31 cellular contexts compared by ENCODE assay signal in the genomic region with DNA sequence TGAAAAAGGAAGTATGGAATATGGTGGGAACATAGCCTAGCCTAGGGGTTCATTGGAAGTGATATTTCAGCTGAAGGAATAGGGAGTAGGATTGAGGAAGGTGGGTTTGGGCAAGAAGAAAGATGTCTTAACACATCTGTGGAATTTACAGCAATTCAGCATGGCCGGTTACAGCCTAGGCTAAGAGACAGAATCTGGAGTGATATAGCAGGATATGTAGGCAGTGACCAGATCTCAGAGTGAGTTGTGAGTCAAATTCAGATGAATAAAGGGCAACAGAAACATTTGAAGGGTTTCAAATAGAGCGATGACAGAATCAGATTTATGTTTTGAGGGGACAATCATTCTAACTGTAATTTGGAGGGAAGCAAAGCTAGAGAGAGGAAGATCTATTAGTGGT.
"Had no signal": no experiment of that assay in that cellular context is flagged by ENCODE, and none has a peak within 500 bp of the region (broad histone marks: within the 10 kb centered on the region; RNA-seq: fewer than 3 reads in every experiment).

No MANE protein-coding gene starts in this region.

- H3K4me1 ChIP-seq: colonic mucosa, neural progenitor cell, parathyroid adenoma, psoas muscle, uterus had no signal

- H3K9ac ChIP-seq: neural progenitor cell, parathyroid adenoma had no signal

- H3K4me1 Mint-ChIP-seq: neural progenitor cell had no signal

- ATAC-seq: activated naive CD4-positive, alpha-beta T cell treated with anti-CD3 and anti-CD28 coated beads, Interleukin-2, amount 50 U/mL, for 72 hours; activated T-cell treated with anti-CD3 and anti-CD28 coated beads, Interleukin-2, amount 50 U/mL, for 72 hours; effector memory CD8-positive, alpha-beta T cell; left colon; naive thymus-derived CD8-positive, alpha-beta T cell; psoas muscle had no signal

- H3K36me3 ChIP-seq: cardiac muscle cell, colonic mucosa, neural progenitor cell, sigmoid colon, thoracic aorta, uterus had no signal

- H3K27ac ChIP-seq: cardiac muscle cell, colonic mucosa, neural progenitor cell, parathyroid adenoma, psoas muscle, VCaP had no signal

- H3K36me3 Mint-ChIP-seq: activated naive CD4-positive, alpha-beta T cell treated with anti-CD3 and anti-CD28 coated beads, Interleukin-2, amount 50 U/mL, for 72 hours; brain; naive thymus-derived CD8-positive, alpha-beta T cell; neural progenitor cell; type B pancreatic cell had no signal

- H2AFZ ChIP-seq: neural progenitor cell, parathyroid adenoma had no signal

- H3K27me3 Mint-ChIP-seq: brain had no signal

- DNase-seq: activated CD4-positive, alpha-beta T cell treated with anti-CD3 and anti-CD28 coated beads for 4 hours; activated CD4-positive, alpha-beta T cell treated with anti-CD3 and anti-CD28 coated beads, Interleukin-2, amount 50 U/mL, for 4 hours; activated naive CD4-positive, alpha-beta T cell; activated T-cell treated with anti-CD3 and anti-CD28 coated beads for 4 hours; activated T-cell treated with anti-CD3 and anti-CD28 coated beads, Interleukin-2, amount 50 U/mL, for 72 hours; aorta; cerebellar nuclear complex; colonic mucosa; effector memory CD8-positive, alpha-beta T cell; head of caudate nucleus; hippocampal formation; left colon; mammary epithelial cell; naive thymus-derived CD8-positive, alpha-beta T cell; occipital lobe; psoas muscle; sigmoid colon; small intestine; stimulated activated CD4-positive, alpha-beta T cell treated with anti-CD3 and anti-CD28 coated beads, Interleukin-1b, Interleukin-23, amount 100 ng/mL, for 48 hours; stimulated activated naive CD4-positive, alpha-beta T cell treated with Interleukin-2 at 50 U/mL for 16 hours; T-helper 9 cell; uterus had no signal

- H3K27ac Mint-ChIP-seq: activated naive CD4-positive, alpha-beta T cell treated with anti-CD3 and anti-CD28 coated beads, Interleukin-2, amount 50 U/mL, for 72 hours; activated T-cell treated with anti-CD3 and anti-CD28 coated beads, Interleukin-2, amount 50 U/mL, for 72 hours; brain; effector memory CD8-positive, alpha-beta T cell; naive thymus-derived CD8-positive, alpha-beta T cell; neural progenitor cell; T-helper 1 cell treated with Interleukin-12 subunit alpha and Interleukin-12 subunit beta and Interleukin-4 antibody, amounts not matched to agents 30 μg/mL and 1 μg/mL, for 36 hours; type B pancreatic cell had no signal

- H3K9me3 Mint-ChIP-seq: activated naive CD4-positive, alpha-beta T cell treated with anti-CD3 and anti-CD28 coated beads, Interleukin-2, amount 50 U/mL, for 72 hours; activated T-cell treated with anti-CD3 and anti-CD28 coated beads, Interleukin-2, amount 50 U/mL, for 72 hours; brain; effector memory CD8-positive, alpha-beta T cell; naive thymus-derived CD8-positive, alpha-beta T cell; neural progenitor cell; T-helper 1 cell treated with Interleukin-12 subunit alpha and Interleukin-12 subunit beta and Interleukin-4 antibody, amounts not matched to agents 30 μg/mL and 1 μg/mL, for 36 hours; type B pancreatic cell had no signal

- H3K79me2 ChIP-seq: parathyroid adenoma had no signal

- H3K4me3 Mint-ChIP-seq: activated T-cell treated with anti-CD3 and anti-CD28 coated beads, Interleukin-2, amount 50 U/mL, for 72 hours; brain; effector memory CD8-positive, alpha-beta T cell; naive thymus-derived CD8-positive, alpha-beta T cell; neural progenitor cell; T-helper 1 cell treated with Interleukin-12 subunit alpha and Interleukin-12 subunit beta and Interleukin-4 antibody, amounts not matched to agents 30 μg/mL and 1 μg/mL, for 36 hours; type B pancreatic cell had no signal

- H3K27me3 ChIP-seq: cardiac muscle cell, colonic mucosa, neural progenitor cell, sigmoid colon, uterus had no signal

- H3K4me2 ChIP-seq: neural progenitor cell had no signal

- H3K9me3 ChIP-seq: colonic mucosa, psoas muscle, sigmoid colon, thoracic aorta, uterus had no signal

- H3K4me3 ChIP-seq: cardiac muscle cell, colonic mucosa, neural progenitor cell, psoas muscle, sigmoid colon, thoracic aorta, uterus had no signal
